ENCODE assay signal across 1 cellular context in the genomic region with DNA sequence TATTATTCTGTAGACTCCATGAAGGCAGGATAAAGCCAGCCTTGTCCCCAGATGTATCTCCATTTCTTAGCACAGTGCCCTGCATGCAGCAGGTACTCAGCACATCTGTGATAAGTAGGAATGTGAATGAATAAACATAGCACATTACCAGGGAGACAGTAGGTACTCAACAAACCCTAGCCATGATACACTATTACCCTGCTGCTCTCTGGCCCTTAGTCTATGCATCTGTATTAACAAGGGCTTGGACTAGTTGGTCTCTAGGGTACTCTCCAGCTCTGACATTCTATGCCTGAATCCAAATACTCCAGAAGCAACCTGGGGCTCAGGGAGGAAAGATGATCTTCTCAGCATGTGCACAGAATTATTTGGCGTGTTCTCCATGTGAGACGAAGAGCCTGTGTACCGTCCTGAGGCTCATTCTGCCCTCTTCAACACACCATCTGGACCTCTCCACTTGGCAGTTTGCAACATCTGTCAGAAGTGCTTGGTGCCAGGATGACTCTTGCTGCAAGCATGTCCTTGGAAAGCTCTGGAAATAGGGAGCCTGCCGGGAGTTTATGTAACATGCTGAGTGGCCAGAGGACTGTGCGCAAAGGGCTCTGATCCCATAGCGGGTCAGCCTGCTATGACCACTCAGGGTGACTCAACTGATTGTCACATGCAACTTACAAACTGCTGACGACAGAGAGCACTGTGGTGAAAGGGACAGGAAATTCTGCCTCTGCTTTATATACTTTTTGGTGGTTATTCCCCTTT.
TF ChIP-seq lines count a peak whose summit lies in the region.

No MANE protein-coding gene starts in this region.

TF ChIP-seq in GM23338, 12 proteins besides CTCF, POLR2A, EP300 and RAD21 (continued from another document):
- TF ChIP-seq, protein P1, sequence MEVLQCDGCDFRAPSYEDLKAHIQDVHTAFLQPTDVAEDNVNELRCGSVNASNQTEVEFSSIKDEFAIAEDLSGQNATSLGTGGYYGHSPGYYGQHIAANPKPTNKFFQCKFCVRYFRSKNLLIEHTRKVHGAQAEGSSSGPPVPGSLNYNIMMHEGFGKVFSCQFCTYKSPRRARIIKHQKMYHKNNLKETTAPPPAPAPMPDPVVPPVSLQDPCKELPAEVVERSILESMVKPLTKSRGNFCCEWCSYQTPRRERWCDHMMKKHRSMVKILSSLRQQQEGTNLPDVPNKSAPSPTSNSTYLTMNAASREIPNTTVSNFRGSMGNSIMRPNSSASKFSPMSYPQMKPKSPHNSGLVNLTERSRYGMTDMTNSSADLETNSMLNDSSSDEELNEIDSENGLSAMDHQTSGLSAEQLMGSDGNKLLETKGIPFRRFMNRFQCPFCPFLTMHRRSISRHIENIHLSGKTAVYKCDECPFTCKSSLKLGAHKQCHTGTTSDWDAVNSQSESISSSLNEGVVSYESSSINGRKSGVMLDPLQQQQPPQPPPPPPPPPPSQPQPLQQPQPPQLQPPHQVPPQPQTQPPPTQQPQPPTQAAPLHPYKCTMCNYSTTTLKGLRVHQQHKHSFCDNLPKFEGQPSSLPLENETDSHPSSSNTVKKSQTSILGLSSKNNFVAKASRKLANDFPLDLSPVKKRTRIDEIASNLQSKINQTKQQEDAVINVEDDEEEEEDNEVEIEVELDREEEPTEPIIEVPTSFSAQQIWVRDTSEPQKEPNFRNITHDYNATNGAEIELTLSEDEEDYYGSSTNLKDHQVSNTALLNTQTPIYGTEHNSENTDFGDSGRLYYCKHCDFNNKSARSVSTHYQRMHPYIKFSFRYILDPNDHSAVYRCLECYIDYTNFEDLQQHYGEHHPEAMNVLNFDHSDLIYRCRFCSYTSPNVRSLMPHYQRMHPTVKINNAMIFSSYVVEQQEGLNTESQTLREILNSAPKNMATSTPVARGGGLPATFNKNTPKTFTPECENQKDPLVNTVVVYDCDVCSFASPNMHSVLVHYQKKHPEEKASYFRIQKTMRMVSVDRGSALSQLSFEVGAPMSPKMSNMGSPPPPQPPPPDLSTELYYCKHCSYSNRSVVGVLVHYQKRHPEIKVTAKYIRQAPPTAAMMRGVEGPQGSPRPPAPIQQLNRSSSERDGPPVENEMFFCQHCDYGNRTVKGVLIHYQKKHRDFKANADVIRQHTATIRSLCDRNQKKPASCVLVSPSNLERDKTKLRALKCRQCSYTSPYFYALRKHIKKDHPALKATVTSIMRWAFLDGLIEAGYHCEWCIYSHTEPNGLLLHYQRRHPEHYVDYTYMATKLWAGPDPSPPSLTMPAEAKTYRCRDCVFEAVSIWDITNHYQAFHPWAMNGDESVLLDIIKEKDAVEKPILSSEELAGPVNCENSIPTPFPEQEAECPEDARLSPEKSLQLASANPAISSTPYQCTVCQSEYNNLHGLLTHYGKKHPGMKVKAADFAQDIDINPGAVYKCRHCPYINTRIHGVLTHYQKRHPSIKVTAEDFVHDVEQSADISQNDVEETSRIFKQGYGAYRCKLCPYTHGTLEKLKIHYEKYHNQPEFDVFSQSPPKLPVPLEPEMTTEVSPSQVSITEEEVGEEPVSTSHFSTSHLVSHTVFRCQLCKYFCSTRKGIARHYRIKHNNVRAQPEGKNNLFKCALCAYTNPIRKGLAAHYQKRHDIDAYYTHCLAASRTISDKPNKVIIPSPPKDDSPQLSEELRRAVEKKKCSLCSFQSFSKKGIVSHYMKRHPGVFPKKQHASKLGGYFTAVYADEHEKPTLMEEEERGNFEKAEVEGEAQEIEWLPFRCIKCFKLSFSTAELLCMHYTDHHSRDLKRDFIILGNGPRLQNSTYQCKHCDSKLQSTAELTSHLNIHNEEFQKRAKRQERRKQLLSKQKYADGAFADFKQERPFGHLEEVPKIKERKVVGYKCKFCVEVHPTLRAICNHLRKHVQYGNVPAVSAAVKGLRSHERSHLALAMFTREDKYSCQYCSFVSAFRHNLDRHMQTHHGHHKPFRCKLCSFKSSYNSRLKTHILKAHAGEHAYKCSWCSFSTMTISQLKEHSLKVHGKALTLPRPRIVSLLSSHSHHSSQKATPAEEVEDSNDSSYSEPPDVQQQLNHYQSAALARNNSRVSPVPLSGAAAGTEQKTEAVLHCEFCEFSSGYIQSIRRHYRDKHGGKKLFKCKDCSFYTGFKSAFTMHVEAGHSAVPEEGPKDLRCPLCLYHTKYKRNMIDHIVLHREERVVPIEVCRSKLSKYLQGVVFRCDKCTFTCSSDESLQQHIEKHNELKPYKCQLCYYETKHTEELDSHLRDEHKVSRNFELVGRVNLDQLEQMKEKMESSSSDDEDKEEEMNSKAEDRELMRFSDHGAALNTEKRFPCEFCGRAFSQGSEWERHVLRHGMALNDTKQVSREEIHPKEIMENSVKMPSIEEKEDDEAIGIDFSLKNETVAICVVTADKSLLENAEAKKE (CRISPR knock-in tag; IDR thresholded peaks at IDR 0.05): no peak
TF ChIP-seq in GM23338: peak in this region for 0.
